In genomic region chr5:43145071-43145470, GRCh38 we compare ENCODE assay signal across 20 cellular contexts. TPM values are rescaled to one million over a fixed set of nuclear protein-coding genes. Genes with fewer than 3 reads are reported as not detected.
DNase-seq lines count a peak whose midpoint lies in the region; ATAC-seq and TF ChIP-seq lines count a peak whose summit lies in the region.
"Had no signal": no experiment of that assay in that cellular context is flagged by ENCODE, and none has a peak within 500 bp of the region (broad histone marks: within the 10 kb centered on the region; RNA-seq: fewer than 3 reads in every experiment).

No MANE protein-coding gene starts in this region.

- H3K27ac Mint-ChIP-seq in natural killer cell: peak overlapping the region; percentile 5 to 51
- H3K27ac Mint-ChIP-seq in natural killer cell treated with Interleukin-12 subunit alpha and Interleukin-12 subunit beta and Interleukin-15 and Interleukin-18, amount 100 ng/mL, for 72 hours: peak overlapping the region in 1 of 2 donors; percentile 28
- peak overlapping the region; percentile 15 for H3K27ac Mint-ChIP-seq in activated T-helper 17 cell treated with anti-CD3 and anti-CD28 coated beads, Interleukin-2, amount 50 U/mL, for 72 hours
- no peak overlapping the region for H3K27ac Mint-ChIP-seq in WTC11
- H3K27ac Mint-ChIP-seq: CD14-positive monocyte; CD4-positive, alpha-beta T cell; CD8-positive, alpha-beta memory T cell; GM23338 had no signal

- H3K4me3 Mint-ChIP-seq in natural killer cell: no peak overlapping the region
- no peak overlapping the region for H3K4me3 Mint-ChIP-seq in natural killer cell treated with Interleukin-12 subunit alpha and Interleukin-12 subunit beta and Interleukin-15 and Interleukin-18, amount 100 ng/mL, for 72 hours
- H3K4me3 Mint-ChIP-seq in activated T-helper 17 cell treated with anti-CD3 and anti-CD28 coated beads, Interleukin-2, amount 50 U/mL, for 72 hours: no peak overlapping the region
- H3K4me3 Mint-ChIP-seq in WTC11: no peak overlapping the region
- H3K4me3 Mint-ChIP-seq: CD14-positive monocyte; CD4-positive, alpha-beta T cell; CD8-positive, alpha-beta memory T cell; GM23338 had no signal

- H4K20me1 ChIP-seq in osteoblast (ENCODE audit: insufficient read depth, low read length) (peaks cover 44% of the 10 kb centered on the region), OCI-LY7 (ENCODE audit: insufficient read depth, low read length) (no peaks in the 10 kb centered on the region)

- no peaks in the 10 kb centered on the region for H3K36me3 Mint-ChIP-seq in natural killer cell
- H3K36me3 Mint-ChIP-seq in natural killer cell treated with Interleukin-12 subunit alpha and Interleukin-12 subunit beta and Interleukin-15 and Interleukin-18, amount 100 ng/mL, for 72 hours: no peaks in the 10 kb centered on the region
- peaks cover 77% of the 10 kb centered on the region for H3K36me3 Mint-ChIP-seq in activated T-helper 17 cell treated with anti-CD3 and anti-CD28 coated beads, Interleukin-2, amount 50 U/mL, for 72 hours (ENCODE audit: low read depth)
- H3K36me3 Mint-ChIP-seq in WTC11: peaks cover 34% of the 10 kb centered on the region

- no peaks in the 10 kb centered on the region for H3K27me3 ChIP-seq in osteoblast (ENCODE audit: insufficient read depth, low read length)
- H3K27me3 ChIP-seq: BE2C; BLaER1 treated with 17β-estradiol and CSF1 and Interleukin-3, amounts not matched to agents 10 nM and 100 nM had no signal

- H3K27ac ChIP-seq in osteoblast (ENCODE audit: low read depth, low read length) (no peak overlapping the region), OCI-LY7 (ENCODE audit: low read depth, low read length, poor library complexity, severe bottlenecking) (no peak overlapping the region)
- H3K27ac ChIP-seq: 22Rv1; BLaER1 treated with 17β-estradiol and CSF1 and Interleukin-3, amounts not matched to agents 10 nM and 100 nM had no signal

- peaks cover 46% of the 10 kb centered on the region for H3K79me2 ChIP-seq in osteoblast (ENCODE audit: insufficient read depth, low read length)
- peaks cover 24% of the 10 kb centered on the region; the same call in 1 of the 2 replicates for H3K79me2 ChIP-seq in OCI-LY7 (ENCODE audit: insufficient read depth, low read depth, low read length)

- H3K4me3 ChIP-seq in osteoblast (ENCODE audit: insufficient read depth, low read length) (no peak overlapping the region), OCI-LY7 (ENCODE audit: low read depth, low read length, poor library complexity, severe bottlenecking) (no peak overlapping the region)
- H3K4me3 ChIP-seq: BLaER1 treated with 17β-estradiol and CSF1 and Interleukin-3, amounts not matched to agents 10 nM and 100 nM; GM23338 had no signal

- no peaks in the 10 kb centered on the region for H3K27me3 Mint-ChIP-seq in natural killer cell (ENCODE audit: low read depth in 2 of 2)
- no peaks in the 10 kb centered on the region for H3K27me3 Mint-ChIP-seq in natural killer cell treated with Interleukin-12 subunit alpha and Interleukin-12 subunit beta and Interleukin-15 and Interleukin-18, amount 100 ng/mL, for 72 hours
- H3K27me3 Mint-ChIP-seq in activated T-helper 17 cell treated with anti-CD3 and anti-CD28 coated beads, Interleukin-2, amount 50 U/mL, for 72 hours: no peaks in the 10 kb centered on the region
- no peaks in the 10 kb centered on the region for H3K27me3 Mint-ChIP-seq in WTC11 (ENCODE audit: low read depth)
- H3K27me3 Mint-ChIP-seq: CD4-positive, alpha-beta T cell; CD8-positive, alpha-beta memory T cell had no signal

- intact Hi-C loops in natural killer cell (cut with micrococcal nuclease): no loop called here
- intact Hi-C loops in OCI-LY7 (cut with micrococcal nuclease; ENCODE audit: unreplicated experiment): no loop called here

- BruUV-seq in OCI-LY7 (replicated peaks; lab: Mats Ljungman, UMichigan): no TSS peak

- no peak overlapping the region for H2AFZ ChIP-seq in osteoblast (ENCODE audit: low read length)
- no peak overlapping the region for H2AFZ ChIP-seq in OCI-LY7 (ENCODE audit: low read length)
- H2AFZ ChIP-seq: GM23338 had no signal

- TF ChIP-seq CTCF in natural killer cell (IDR thresholded peaks at IDR 0.05) (no peak), osteoblast (IDR thresholded peaks at IDR 0.05; ENCODE audit: extremely low read depth, low read depth, low read length) (no peak), OCI-LY7 (conservative IDR thresholded peaks at IDR 0.05; ENCODE audit: low read length) (no peak), WTC11 (IDR thresholded peaks at IDR 0.05) (no peak)

- no peaks in the 10 kb centered on the region for H3K9me3 ChIP-seq in osteoblast (ENCODE audit: low read depth, low read length)
- H3K9me3 ChIP-seq in OCI-LY7 (ENCODE audit: low read length): no peaks in the 10 kb centered on the region
- H3K9me3 ChIP-seq: BE2C had no signal

- H3K9me3 Mint-ChIP-seq in natural killer cell: no peaks in the 10 kb centered on the region
- no peaks in the 10 kb centered on the region for H3K9me3 Mint-ChIP-seq in natural killer cell treated with Interleukin-12 subunit alpha and Interleukin-12 subunit beta and Interleukin-15 and Interleukin-18, amount 100 ng/mL, for 72 hours
- no peaks in the 10 kb centered on the region for H3K9me3 Mint-ChIP-seq in activated T-helper 17 cell treated with anti-CD3 and anti-CD28 coated beads, Interleukin-2, amount 50 U/mL, for 72 hours
- H3K9me3 Mint-ChIP-seq in WTC11: no peaks in the 10 kb centered on the region
- H3K9me3 Mint-ChIP-seq: CD4-positive, alpha-beta T cell; CD8-positive, alpha-beta memory T cell; GM23338 had no signal

- H3K36me3 ChIP-seq in osteoblast (ENCODE audit: insufficient read depth, low read length) (peaks cover 11% of the 10 kb centered on the region), OCI-LY7 (ENCODE audit: insufficient read depth, low read length) (peaks cover 91% of the 10 kb centered on the region)

- no peaks in the 10 kb centered on the region for H3K9me2 ChIP-seq in OCI-LY7 (ENCODE audit: insufficient read depth, low read length)

- DNase-seq in natural killer cell (no peak), osteoblast (ENCODE audit: insufficient read length, low spot score, missing footprints) (peak; percentile 25), OCI-LY7 (ENCODE audit: low spot score) (no peak), WTC11 (ENCODE audit: low spot score) (no peak)
- no peak for DNase-seq in natural killer cell treated with Interleukin-12 subunit alpha and Interleukin-12 subunit beta and Interleukin-15 and Interleukin-18, amount 100 ng/mL, for 72 hours (ENCODE audit: low spot score)
- DNase-seq in activated T-cell treated with anti-CD3 and anti-CD28 coated beads, Interleukin-2, amount 50 U/mL, for 1 hour: no peak
- DNase-seq: AML-193; BE2C; CD4-positive, alpha-beta T cell; CD8-positive, alpha-beta memory T cell; DMS53; DMS79 treated with DMSO at 0.1 percent for 48 hours; GF-D8; HCEC 1CT had no signal

- H3K4me1 ChIP-seq in osteoblast (ENCODE audit: insufficient read depth, low read length) (peaks cover 15% of the 10 kb centered on the region), OCI-LY7 (ENCODE audit: insufficient read depth, low read length, poor library complexity, severe bottlenecking) (peaks cover 5% of the 10 kb centered on the region)
- H3K4me1 ChIP-seq: BLaER1 treated with 17β-estradiol and CSF1 and Interleukin-3, amounts not matched to agents 10 nM and 100 nM had no signal

- ATAC-seq in natural killer cell (no peak), WTC11 (no peak)
- no peak for ATAC-seq in natural killer cell treated with Interleukin-12 subunit alpha and Interleukin-12 subunit beta and Interleukin-15 and Interleukin-18, amount 100 ng/mL, for 72 hours
- no peak for ATAC-seq in activated T-helper 17 cell treated with anti-CD3 and anti-CD28 coated beads, Interleukin-2, amount 50 U/mL, for 72 hours (replicated peaks)
- ATAC-seq: GM23338 had no signal

- H3K4me2 ChIP-seq in osteoblast (ENCODE audit: insufficient read depth, low read length) (no peak overlapping the region), OCI-LY7 (ENCODE audit: low read length) (no peak overlapping the region)
- H3K4me2 ChIP-seq: BLaER1 treated with 17β-estradiol and CSF1 and Interleukin-3, amounts not matched to agents 10 nM and 100 nM; GM23338 had no signal

- CTCF ChIA-PET in OCI-LY7 (lab: Charles Lee; ENCODE audit: unreplicated experiment): no interaction called here
- CTCF ChIA-PET in WTC11 (lab: Charles Lee): no interaction called here

- H3K4me1 Mint-ChIP-seq in natural killer cell (peaks cover 23 to 26% of the 10 kb centered on the region in 2 donors), WTC11 (peaks cover 10% of the 10 kb centered on the region)
- peaks cover 3 to 17% of the 10 kb centered on the region in 2 donors for H3K4me1 Mint-ChIP-seq in natural killer cell treated with Interleukin-12 subunit alpha and Interleukin-12 subunit beta and Interleukin-15 and Interleukin-18, amount 100 ng/mL, for 72 hours (ENCODE audit: low read depth in 2 of 2)
- peaks cover 9% of the 10 kb centered on the region for H3K4me1 Mint-ChIP-seq in activated T-helper 17 cell treated with anti-CD3 and anti-CD28 coated beads, Interleukin-2, amount 50 U/mL, for 72 hours
- H3K4me1 Mint-ChIP-seq: CD14-positive monocyte had no signal

- POLR2A ChIA-PET in OCI-LY7 (lab: Charles Lee) (interaction anchor here (1.5 to 1.6 kb wide), 2 partner anchors 14 to 33 kb away, joined by 4 read pairs; no protein-coding TSS in a partner anchor), WTC11 (lab: Charles Lee) (no interaction called here)

TF ChIP-seq in WTC11, 78 proteins besides CTCF, POLR2A, EP300 and RAD21 (continues in another document):
- no peak for TF ChIP-seq TEAD4 (CRISPR knock-in tag; IDR thresholded peaks at IDR 0.05)

RNA-seq across cellular contexts. Expression of gene ZNF131, which starts 24.4 kb away (rescaled TPM):
- total RNA-seq in natural killer cell (10 to 100 TPM; 69.0 to 84.0 (median 83.5) TPM), osteoblast (31.1 and 39.8 TPM in 2 replicates), OCI-LY7 (2022) (59.4 and 62.9 TPM in 2 replicates), WTC11 (2021) (34.7 to 37.2 TPM (median 36.0 TPM) in 3 replicates)
- total RNA-seq in natural killer cell treated with Interleukin-12 subunit alpha and Interleukin-12 subunit beta and Interleukin-15 and Interleukin-18, amount 100 ng/mL, for 72 hours: 10 to 100 TPM; 39.5 to 59.9 TPM
- 10 to 100 TPM; 34.3 to 43.6 TPM for total RNA-seq in activated T-helper 17 cell treated with anti-CD3 and anti-CD28 coated beads, Interleukin-2, amount 50 U/mL, for 72 hours
- total RNA-seq in OCI-LY7 (2014; rRNA removed; shearing (Covaris generic)): 59.0 and 61.0 TPM in 2 replicates

RNA-seq across cellular contexts. Expression of gene NIM1K, which starts 47.0 kb away (rescaled TPM):
- total RNA-seq in natural killer cell (under 1 TPM; 0.28 to 0.40 (median 0.36) TPM), osteoblast (0.88 and 1.1 TPM in 2 replicates), OCI-LY7 (2022) (0.68 TPM in 1 of 2 replicates, not detected in the other), WTC11 (2021) (0.07 to 0.14 TPM in 2 of 3 replicates, not detected in the other)
- total RNA-seq in natural killer cell treated with Interleukin-12 subunit alpha and Interleukin-12 subunit beta and Interleukin-15 and Interleukin-18, amount 100 ng/mL, for 72 hours: 1 to 10 TPM; 2.5 to 2.9 TPM
- total RNA-seq in activated T-helper 17 cell treated with anti-CD3 and anti-CD28 coated beads, Interleukin-2, amount 50 U/mL, for 72 hours: 1 to 10 TPM; 1.7 to 4.3 TPM
- total RNA-seq in OCI-LY7 (2014; rRNA removed; shearing (Covaris generic)): 0.10 and 0.41 TPM in 2 replicates
- total RNA-seq: Daoy, GM23338 had no signal
